Comparison of ENCODE assay signal across 6 cellular contexts in the genomic region with DNA sequence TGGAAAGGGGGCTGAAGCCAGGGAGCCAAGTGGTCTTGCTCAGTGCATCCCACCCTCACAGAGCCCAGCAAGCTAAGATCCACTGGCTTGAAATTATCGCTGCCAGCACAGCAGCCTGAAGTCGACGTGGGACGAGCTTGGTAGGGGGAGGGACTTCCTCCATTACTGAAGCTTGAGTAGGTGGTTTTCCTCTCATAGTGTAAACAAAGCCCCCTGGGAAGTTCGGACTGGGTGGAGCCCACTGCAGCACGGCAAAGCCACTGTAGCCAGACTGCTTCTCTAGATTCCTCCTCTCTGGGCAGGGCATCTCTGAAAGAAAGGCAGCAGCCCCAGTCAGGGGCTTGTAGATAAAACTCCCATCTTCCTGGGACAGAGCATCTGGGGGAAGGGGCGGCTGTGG. TPM values are rescaled to one million over a fixed set of nuclear protein-coding genes. Genes with fewer than 3 reads are reported as not detected.
"Had no signal": no experiment of that assay in that cellular context is flagged by ENCODE, and none has a peak within 500 bp of the region (broad histone marks: within the 10 kb centered on the region; RNA-seq: fewer than 3 reads in every experiment).

No MANE protein-coding gene starts in this region.

RNA-seq across cellular contexts. Expression of a gene that starts 17.2 kb away (rescaled TPM):
- total RNA-seq: HepG2, IMR-90, NCI-H460, OCI-LY7, PC-3, SK-MEL-5 had no signal
- polyA plus RNA-seq: HepG2, IMR-90 had no signal

RNA-seq across cellular contexts. Expression of a gene that starts 40.3 kb away (rescaled TPM):
- total RNA-seq: HepG2, IMR-90, NCI-H460, OCI-LY7, PC-3, SK-MEL-5 had no signal
- polyA plus RNA-seq: HepG2, IMR-90 had no signal

RNA-seq across cellular contexts. Expression of a gene that starts 44.6 kb away (rescaled TPM):
- total RNA-seq: HepG2, IMR-90, NCI-H460, OCI-LY7, PC-3, SK-MEL-5 had no signal
- polyA plus RNA-seq: HepG2, IMR-90 had no signal
